ENCODE assay signal across 8 cellular contexts in the genomic region with DNA sequence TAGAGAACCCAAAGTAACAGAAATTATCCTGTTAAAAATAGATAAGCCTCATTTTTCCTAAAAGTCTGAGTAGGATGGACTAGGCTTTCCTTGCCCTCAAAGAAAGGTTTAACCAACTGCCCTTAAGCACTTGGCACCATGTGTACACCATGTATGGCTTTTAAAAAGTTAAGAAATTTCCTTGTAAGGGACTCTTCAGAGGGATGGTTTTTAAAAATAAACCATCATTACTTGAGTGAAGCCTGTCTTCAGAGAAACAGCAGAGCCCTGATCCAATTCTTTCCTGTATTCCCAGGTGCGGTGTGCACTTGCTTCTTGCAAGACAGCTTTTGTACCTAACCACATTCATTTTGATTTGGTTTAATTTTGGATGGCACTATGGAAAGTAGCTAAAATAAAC. TPM values are rescaled to one million over a fixed set of nuclear protein-coding genes. Genes with fewer than 3 reads are reported as not detected.
DNase-seq lines count a peak whose midpoint lies in the region; ATAC-seq and TF ChIP-seq lines count a peak whose summit lies in the region.

No MANE protein-coding gene starts in this region.

- whole genome bisulfite sequencing in mammary epithelial cell (ENCODE audit: low coverage, missing lambda C conversion rate) = 0% methylated on average over 1 of the region's 1 CpG

- H3K36me3 Mint-ChIP-seq in natural killer cell = peaks cover 28% of the 10 kb centered on the region

- peak overlapping the region; percentile 81 to 99 (median 90) for H3K4me2 ChIP-seq in BLaER1 treated with 17β-estradiol and CSF1 and Interleukin-3, amounts not matched to agents 10 nM and 100 nM
- peak overlapping the region; percentile 96 for H3K4me2 ChIP-seq in mammary epithelial cell (ENCODE audit: insufficient read depth, low read depth, low read length)

- peaks cover 0 to 22% (median 13%) of the 10 kb centered on the region in 11 experiments; a peak in 16 of 22 replicates for H3K36me3 ChIP-seq in BLaER1 treated with 17β-estradiol and CSF1 and Interleukin-3, amounts not matched to agents 10 nM and 100 nM
- H3K36me3 ChIP-seq in mammary epithelial cell (ENCODE audit: insufficient read depth, low read length) = no peaks in the 10 kb centered on the region

- peak overlapping the region; percentile 28 for H2AFZ ChIP-seq in mammary epithelial cell (ENCODE audit: low read depth, low read length)

- H3K79me2 ChIP-seq in mammary epithelial cell (ENCODE audit: insufficient read depth, low read length) = peaks cover 18% of the 10 kb centered on the region

- in situ Hi-C loops in mammary epithelial cell (cut with MboI; ENCODE audit: low sequenced_read_pairs in 2 of 2) = loop anchor here in 1 of 2 donors (10.0 kb wide), 1 partner anchor 99 kb away; no protein-coding TSS in a partner anchor

- no peak for DNase-seq in LNCaP clone FGC (ENCODE audit: low read depth)
- peak; percentile 9 for DNase-seq in mammary epithelial cell
- no peak for DNase-seq in natural killer cell
- no peak for DNase-seq in GM20000 (ENCODE audit: low spot score)
- DNase-seq in NCI-H1436 treated with DMSO at 0.1 percent for 48 hours (lab: John Stamatoyannopoulos, UW) = no peak
- DNase-seq in H4 (ENCODE audit: low spot score) = no peak

- intact Hi-C loops in mammary epithelial cell (cut with micrococcal nuclease) (loop anchor here (1.0 to 10.0 kb wide), 2 partner anchors 114 to 229 kb away; a partner anchor contains a TSS), natural killer cell (cut with micrococcal nuclease) (loop anchor here (2.0 to 10.0 kb wide), 4 partner anchors 113 to 751 kb away; a partner anchor contains a TSS)

- H3K27ac ChIP-seq in BLaER1 treated with 17β-estradiol and CSF1 and Interleukin-3, amounts not matched to agents 10 nM and 100 nM = peak overlapping the region in 9 of 11 experiments; percentile 94 to 98 (median 96); a peak in 15 of 22 replicates
- peak overlapping the region; percentile 78 for H3K27ac ChIP-seq in mammary epithelial cell (ENCODE audit: insufficient read depth, low read depth, low read length)

- peaks cover 24 to 46% (median 39%) of the 10 kb centered on the region in 10 experiments for H3K4me1 ChIP-seq in BLaER1 treated with 17β-estradiol and CSF1 and Interleukin-3, amounts not matched to agents 10 nM and 100 nM
- peaks cover 16% of the 10 kb centered on the region for H3K4me1 ChIP-seq in mammary epithelial cell (ENCODE audit: insufficient read depth, low read length)

- TF ChIP-seq CTCF in LNCaP clone FGC (IDR thresholded peaks at IDR 0.05; ENCODE audit: control insufficient read depth, extremely low read depth, insufficient read depth) = no peak
- TF ChIP-seq CTCF in mammary epithelial cell (conservative IDR thresholded peaks at IDR 0.05 in 1 of 2, IDR thresholded peaks at IDR 0.05 in 1 of 2; ENCODE audit: extremely low read depth in 1 of 2, insufficient read depth in 1 of 2, low read depth in 1 of 2, low read length in 2 of 2) = no peak
- TF ChIP-seq CTCF in natural killer cell (IDR thresholded peaks at IDR 0.05) = no peak
- TF ChIP-seq CTCF in GM20000 (IDR thresholded peaks at IDR 0.05; ENCODE audit: extremely low read depth, missing control alignments) = no peak

- H3K27ac Mint-ChIP-seq in natural killer cell = peak overlapping the region; percentile 98 to 99

- dilution Hi-C loops in mammary epithelial cell (cut with HindIII; ENCODE audit: low sequenced_read_pairs) = no loop called here

- CTCF ChIA-PET in mammary epithelial cell (lab: Charles Lee; ENCODE audit: low non-redundant PET) = no interaction called here

- peaks cover 5 to 13% of the 10 kb centered on the region in 2 donors for H3K9me3 Mint-ChIP-seq in natural killer cell

- H3K27me3 ChIP-seq in BLaER1 treated with 17β-estradiol and CSF1 and Interleukin-3, amounts not matched to agents 10 nM and 100 nM = no peaks in the 10 kb centered on the region
- no peaks in the 10 kb centered on the region for H3K27me3 ChIP-seq in mammary epithelial cell (ENCODE audit: insufficient read depth, low read length)

- no TSS peak for BruUV-seq in mammary epithelial cell (replicated peaks; lab: Mats Ljungman, UMichigan)

- peak overlapping the region; percentile 60 to 81 (median 72); a peak in 18 of 20 replicates for H3K4me3 ChIP-seq in BLaER1 treated with 17β-estradiol and CSF1 and Interleukin-3, amounts not matched to agents 10 nM and 100 nM
- H3K4me3 ChIP-seq in LNCaP clone FGC (ENCODE audit: low read depth, low read length) (peak overlapping the region; percentile 56; the same call in 1 of the 2 replicates), mammary epithelial cell (replicated peaks in 1 of 3; ENCODE audit: insufficient read depth in 1 of 3, low read depth in 2 of 3, low read length in 3 of 3) (peak overlapping the region; percentile 75 to 91 (median 86))

- H3K9me3 ChIP-seq in BLaER1 treated with 17β-estradiol and CSF1 and Interleukin-3, amounts not matched to agents 10 nM and 100 nM (replicated peaks in 1 of 11) = peaks cover 39 to 45% (median 43%) of the 10 kb centered on the region in 11 experiments
- peaks cover 15% of the 10 kb centered on the region for H3K9me3 ChIP-seq in mammary epithelial cell (replicated peaks; ENCODE audit: insufficient read depth, low read length)

- H3K4me3 Mint-ChIP-seq in natural killer cell = peak overlapping the region; percentile 84

- ATAC-seq in natural killer cell = no peak
- ATAC-seq in GM18505 (IDR thresholded peaks at IDR 0.05; ENCODE audit: unreplicated experiment) = no peak

- no peaks in the 10 kb centered on the region for H3K27me3 Mint-ChIP-seq in natural killer cell (ENCODE audit: low read depth in 2 of 2)

- peaks cover 33 to 37% of the 10 kb centered on the region in 2 donors for H3K4me1 Mint-ChIP-seq in natural killer cell

- no peak for TF ChIP-seq POLR2A in GM18505 (IDR thresholded peaks at IDR 0.05; ENCODE audit: borderline replicate concordance, extremely low read depth, insufficient read depth, insufficient read length)

- H4K20me1 ChIP-seq in BLaER1 treated with 17β-estradiol and CSF1 and Interleukin-3, amounts not matched to agents 10 nM and 100 nM = no peaks in the 10 kb centered on the region
- no peaks in the 10 kb centered on the region for H4K20me1 ChIP-seq in mammary epithelial cell (ENCODE audit: insufficient read depth, low read length)

- peak overlapping the region; percentile 85 to 97 (median 94); a peak in 20 of 22 replicates for H3K9ac ChIP-seq in BLaER1 treated with 17β-estradiol and CSF1 and Interleukin-3, amounts not matched to agents 10 nM and 100 nM
- H3K9ac ChIP-seq in mammary epithelial cell (ENCODE audit: insufficient read depth, low read length) = peak overlapping the region; percentile 68

RNA-seq across cellular contexts. Expression of a gene that starts 1.1 kb away (rescaled TPM):
- total RNA-seq in mammary epithelial cell = 1 to 10 TPM; 5.0 to 6.0 TPM
- 3.1 TPM for polyA plus RNA-seq in mammary epithelial cell
- polyA minus RNA-seq in mammary epithelial cell = 11.3 TPM
- total RNA-seq in natural killer cell = 10 to 100 TPM; 17.2 to 21.0 (median 18.3) TPM
- 14.6 and 16.5 TPM in 2 replicates for total RNA-seq in H4 (2014; rRNA removed; shearing (Covaris generic))
